1 cellular context compared by ENCODE assay signal in genomic region chr11:124749920-124750319, GRCh38.
TF ChIP-seq lines count a peak whose summit lies in the region.

No MANE protein-coding gene starts in this region.

TF ChIP-seq in GM12878, 131 proteins besides CTCF, POLR2A, EP300 and RAD21:
- TF ChIP-seq SPI1 (IDR thresholded peaks at IDR 0.05; ENCODE audit: borderline replicate concordance, insufficient read depth, low read depth, low read length): peak; percentile 60
- no peak for TF ChIP-seq ZBTB33 (IDR thresholded peaks at IDR 0.05)
TF ChIP-seq in GM12878: peak in this region for 1.
